ENCODE assay signal across 1 cellular context in genomic region chr15:74888716-74889115, GRCh38.
TF ChIP-seq lines count a peak whose summit lies in the region.

No MANE protein-coding gene starts in this region.

TF ChIP-seq in GM12878, 131 proteins besides CTCF, POLR2A, EP300 and RAD21:
- TF ChIP-seq, protein P1, sequence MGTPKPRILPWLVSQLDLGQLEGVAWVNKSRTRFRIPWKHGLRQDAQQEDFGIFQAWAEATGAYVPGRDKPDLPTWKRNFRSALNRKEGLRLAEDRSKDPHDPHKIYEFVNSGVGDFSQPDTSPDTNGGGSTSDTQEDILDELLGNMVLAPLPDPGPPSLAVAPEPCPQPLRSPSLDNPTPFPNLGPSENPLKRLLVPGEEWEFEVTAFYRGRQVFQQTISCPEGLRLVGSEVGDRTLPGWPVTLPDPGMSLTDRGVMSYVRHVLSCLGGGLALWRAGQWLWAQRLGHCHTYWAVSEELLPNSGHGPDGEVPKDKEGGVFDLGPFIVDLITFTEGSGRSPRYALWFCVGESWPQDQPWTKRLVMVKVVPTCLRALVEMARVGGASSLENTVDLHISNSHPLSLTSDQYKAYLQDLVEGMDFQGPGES (IDR thresholded peaks at IDR 0.05), result no peak
- TF ChIP-seq ZNF622 (IDR thresholded peaks at IDR 0.05) (no peak), CREB1 (IDR thresholded peaks at IDR 0.05; ENCODE audit: low read depth) (no peak), PKNOX1 (IDR thresholded peaks at IDR 0.05) (no peak)
- TF ChIP-seq, protein P2, sequence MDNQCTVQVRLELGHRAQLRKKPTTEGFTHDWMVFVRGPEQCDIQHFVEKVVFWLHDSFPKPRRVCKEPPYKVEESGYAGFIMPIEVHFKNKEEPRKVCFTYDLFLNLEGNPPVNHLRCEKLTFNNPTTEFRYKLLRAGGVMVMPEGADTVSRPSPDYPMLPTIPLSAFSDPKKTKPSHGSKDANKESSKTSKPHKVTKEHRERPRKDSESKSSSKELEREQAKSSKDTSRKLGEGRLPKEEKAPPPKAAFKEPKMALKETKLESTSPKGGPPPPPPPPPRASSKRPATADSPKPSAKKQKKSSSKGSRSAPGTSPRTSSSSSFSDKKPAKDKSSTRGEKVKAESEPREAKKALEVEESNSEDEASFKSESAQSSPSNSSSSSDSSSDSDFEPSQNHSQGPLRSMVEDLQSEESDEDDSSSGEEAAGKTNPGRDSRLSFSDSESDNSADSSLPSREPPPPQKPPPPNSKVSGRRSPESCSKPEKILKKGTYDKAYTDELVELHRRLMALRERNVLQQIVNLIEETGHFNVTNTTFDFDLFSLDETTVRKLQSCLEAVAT (IDR thresholded peaks at IDR 0.05), result no peak
- TF ChIP-seq, protein P3, sequence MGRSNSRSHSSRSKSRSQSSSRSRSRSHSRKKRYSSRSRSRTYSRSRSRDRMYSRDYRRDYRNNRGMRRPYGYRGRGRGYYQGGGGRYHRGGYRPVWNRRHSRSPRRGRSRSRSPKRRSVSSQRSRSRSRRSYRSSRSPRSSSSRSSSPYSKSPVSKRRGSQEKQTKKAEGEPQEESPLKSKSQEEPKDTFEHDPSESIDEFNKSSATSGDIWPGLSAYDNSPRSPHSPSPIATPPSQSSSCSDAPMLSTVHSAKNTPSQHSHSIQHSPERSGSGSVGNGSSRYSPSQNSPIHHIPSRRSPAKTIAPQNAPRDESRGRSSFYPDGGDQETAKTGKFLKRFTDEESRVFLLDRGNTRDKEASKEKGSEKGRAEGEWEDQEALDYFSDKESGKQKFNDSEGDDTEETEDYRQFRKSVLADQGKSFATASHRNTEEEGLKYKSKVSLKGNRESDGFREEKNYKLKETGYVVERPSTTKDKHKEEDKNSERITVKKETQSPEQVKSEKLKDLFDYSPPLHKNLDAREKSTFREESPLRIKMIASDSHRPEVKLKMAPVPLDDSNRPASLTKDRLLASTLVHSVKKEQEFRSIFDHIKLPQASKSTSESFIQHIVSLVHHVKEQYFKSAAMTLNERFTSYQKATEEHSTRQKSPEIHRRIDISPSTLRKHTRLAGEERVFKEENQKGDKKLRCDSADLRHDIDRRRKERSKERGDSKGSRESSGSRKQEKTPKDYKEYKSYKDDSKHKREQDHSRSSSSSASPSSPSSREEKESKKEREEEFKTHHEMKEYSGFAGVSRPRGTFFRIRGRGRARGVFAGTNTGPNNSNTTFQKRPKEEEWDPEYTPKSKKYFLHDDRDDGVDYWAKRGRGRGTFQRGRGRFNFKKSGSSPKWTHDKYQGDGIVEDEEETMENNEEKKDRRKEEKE (IDR thresholded peaks at IDR 0.05), result no peak
TF ChIP-seq in GM12878: peak in this region for 0.
